8 cellular contexts compared by ENCODE assay signal in the genomic region with DNA sequence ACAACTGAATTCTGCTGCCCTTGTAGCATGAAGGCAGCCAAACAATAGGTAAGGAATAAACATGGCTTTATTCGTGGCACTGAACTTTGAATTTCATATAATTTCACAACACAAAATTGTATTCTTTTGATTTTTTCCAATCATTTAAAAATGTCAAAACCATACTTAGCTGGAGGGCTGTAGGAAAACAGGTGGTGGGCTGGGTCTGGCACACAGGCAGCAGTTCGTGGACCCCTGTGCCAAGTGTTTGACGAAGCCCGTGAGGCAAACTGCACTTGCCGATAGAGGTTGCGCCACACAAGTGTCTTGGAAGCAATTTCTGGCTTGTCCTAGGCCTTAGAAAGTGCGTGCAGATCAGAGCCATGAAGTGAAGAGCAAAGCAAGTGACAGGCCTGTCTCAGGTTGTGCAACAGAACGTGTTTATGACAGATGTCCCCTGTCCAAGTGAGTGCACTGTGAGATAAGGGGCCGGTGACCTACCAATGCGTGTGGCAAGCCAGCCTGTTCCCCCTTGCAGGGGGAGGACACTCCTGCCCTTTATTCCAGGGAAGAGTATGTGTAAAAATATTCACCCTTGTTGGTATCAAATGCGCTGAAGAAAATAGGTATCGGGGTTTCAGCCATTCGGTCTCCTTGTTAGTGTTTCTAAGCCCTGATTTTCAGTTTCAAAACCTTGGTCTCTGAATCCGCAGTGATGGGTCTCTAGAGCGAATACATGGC. TPM values are rescaled to one million over a fixed set of nuclear protein-coding genes. Genes with fewer than 3 reads are reported as not detected.
A peak's percentile ranks its signal among the peaks of the same experiment; 100 is the strongest.
DNase-seq lines count a peak whose midpoint lies in the region; ATAC-seq and TF ChIP-seq lines count a peak whose summit lies in the region.

No MANE protein-coding gene starts in this region.

- H3K79me1 ChIP-seq in neuronal stem cell (ENCODE audit: low read depth, low read length) = peaks cover 2% of the 10 kb centered on the region

- WGBS in neuronal stem cell (ENCODE audit: extremely low coverage in 2 of 2, insufficient read length in 2 of 2, insufficient replicate concordance in 1 of 2), 2 donors = no CpG with 5 or more reads among the region's 15 CpGs

- peaks cover 32% of the 10 kb centered on the region for H3K4me1 Mint-ChIP-seq in activated CD8-positive, alpha-beta T cell treated with anti-CD3 and anti-CD28 coated beads for 36 hours (ENCODE audit: low read depth)

- H3K4me3 Mint-ChIP-seq in activated CD8-positive, alpha-beta T cell treated with anti-CD3 and anti-CD28 coated beads for 36 hours = peak overlapping the region; percentile 82

- H2BK12ac ChIP-seq in neuronal stem cell (ENCODE audit: low read length) = no peak overlapping the region

- no peak overlapping the region for H3K14ac ChIP-seq in neuronal stem cell (ENCODE audit: low read length)

- no peak overlapping the region for H4K8ac ChIP-seq in neuronal stem cell (ENCODE audit: low read depth, low read length)

- H3K9ac ChIP-seq in neuronal stem cell (ENCODE audit: low read depth, low read length, poor library complexity) = no peak overlapping the region

- peak overlapping the region; percentile 99 for H3K4me2 ChIP-seq in neuronal stem cell (ENCODE audit: insufficient read depth, low read length, poor library complexity, severe bottlenecking)

- CTCF ChIA-PET in activated CD8-positive, alpha-beta T cell treated with anti-CD3 and anti-CD28 coated beads for 36 hours (lab: Charles Lee) = no interaction called here

- peak; percentile 78 to 88 for DNase-seq in AML-193 (lab: John Stamatoyannopoulos, UW)
- peak; percentile 78 for DNase-seq in KG1 (lab: John Stamatoyannopoulos, UW)
- no peak for DNase-seq in activated CD8-positive, alpha-beta T cell treated with anti-CD3 and anti-CD28 coated beads for 36 hours
- DNase-seq in foreskin fibroblast = peak in 1 of 2 donors; percentile 21
- DNase-seq in neuronal stem cell (ENCODE audit: low spot score) = no peak
- no peak for DNase-seq in stimulated activated CD4-positive, alpha-beta T cell treated with anti-CD3 and anti-CD28 coated beads, Interleukin-1b, Interleukin-23, amount 100 ng/mL, for 48 hours

- H4K91ac ChIP-seq in neuronal stem cell (ENCODE audit: low read depth, low read length, poor library complexity) = no peak overlapping the region

- H3K23ac ChIP-seq in neuronal stem cell (ENCODE audit: low read depth, low read length, poor library complexity) = no peak overlapping the region

- peak overlapping the region; percentile 66 for H3K27ac Mint-ChIP-seq in activated CD8-positive, alpha-beta T cell treated with anti-CD3 and anti-CD28 coated beads for 36 hours

- no peaks in the 10 kb centered on the region for H3K36me3 ChIP-seq in neuronal stem cell (replicated peaks in 1 of 2; ENCODE audit: control insufficient read depth in 2 of 2, insufficient read depth in 2 of 2, low read length in 2 of 2)

- peak overlapping the region; percentile 90 for H3K18ac ChIP-seq in neuronal stem cell (ENCODE audit: low read length)

- POLR2A ChIA-PET in activated CD8-positive, alpha-beta T cell treated with anti-CD3 and anti-CD28 coated beads for 36 hours (lab: Charles Lee) = no interaction called here

- no peak overlapping the region for H2BK120ac ChIP-seq in neuronal stem cell (ENCODE audit: low read depth, low read length)

- H2AK5ac ChIP-seq in neuronal stem cell (ENCODE audit: low read depth, low read length) = no peak overlapping the region

- H2AFZ ChIP-seq in neuronal stem cell (ENCODE audit: low read length) = peak overlapping the region; percentile 97

- H3K4me1 ChIP-seq in neuronal stem cell (ENCODE audit: control insufficient read depth in 2 of 2, insufficient read depth in 1 of 2, low read depth in 1 of 2, low read length in 2 of 2) = peaks cover 0 to 2% of the 10 kb centered on the region in 2 donors

- no peak overlapping the region for H3K27ac ChIP-seq in neuronal stem cell (replicated peaks; ENCODE audit: low read length)

- H3K36me3 Mint-ChIP-seq in activated CD8-positive, alpha-beta T cell treated with anti-CD3 and anti-CD28 coated beads for 36 hours (ENCODE audit: low read depth) = no peaks in the 10 kb centered on the region

- no peak overlapping the region for H2BK5ac ChIP-seq in neuronal stem cell (ENCODE audit: low read length)

- intact Hi-C loops in activated CD8-positive, alpha-beta T cell treated with anti-CD3 and anti-CD28 coated beads for 36 hours (cut with micrococcal nuclease) = no loop called here

- ATAC-seq in GM18909 (IDR thresholded peaks at IDR 0.05; ENCODE audit: poor library complexity, unreplicated experiment) (peak; percentile 12), GM19397 (IDR thresholded peaks at IDR 0.05; ENCODE audit: unreplicated experiment) (no peak)
- peak; percentile 7 for ATAC-seq in activated CD8-positive, alpha-beta T cell treated with anti-CD3 and anti-CD28 coated beads for 36 hours

- no peak for TF ChIP-seq CTCF in activated CD8-positive, alpha-beta T cell treated with anti-CD3 and anti-CD28 coated beads for 36 hours (IDR thresholded peaks at IDR 0.05)
- TF ChIP-seq CTCF in foreskin fibroblast (IDR thresholded peaks at IDR 0.05; ENCODE audit: low read depth, low read length) = no peak

- H3K27me3 Mint-ChIP-seq in activated CD8-positive, alpha-beta T cell treated with anti-CD3 and anti-CD28 coated beads for 36 hours = no peaks in the 10 kb centered on the region

- H3K9me3 Mint-ChIP-seq in activated CD8-positive, alpha-beta T cell treated with anti-CD3 and anti-CD28 coated beads for 36 hours = no peaks in the 10 kb centered on the region

- no peak overlapping the region for H3K4ac ChIP-seq in neuronal stem cell (ENCODE audit: low read length)

- no peak overlapping the region for H2BK15ac ChIP-seq in neuronal stem cell (ENCODE audit: low read length)

- H3K27me3 ChIP-seq in neuronal stem cell (ENCODE audit: control insufficient read depth in 3 of 3, insufficient read depth in 3 of 3, low read depth in 1 of 3, low read length in 3 of 3) = peaks cover 0 to 23% (median 22%) of the 10 kb centered on the region in 3 experiments

- peaks cover 0 to 4% of the 10 kb centered on the region in 2 donors for H3K9me3 ChIP-seq in neuronal stem cell (replicated peaks in 1 of 2; ENCODE audit: control insufficient read depth in 2 of 2, insufficient read depth in 1 of 2, low read depth in 1 of 2, low read length in 2 of 2)

- H3K4me3 ChIP-seq in foreskin fibroblast (ENCODE audit: low read depth in 1 of 2, low read length in 2 of 2) (peak overlapping the region; percentile 54 to 80), neuronal stem cell (ENCODE audit: low read length in 2 of 2) (peak overlapping the region; percentile 81 to 93)

RNA-seq across cellular contexts. Expression of gene CHPT1, which starts 0.8 kb away (rescaled TPM):
- 10 to 100 TPM; 15.2 to 15.8 TPM for total RNA-seq in activated CD8-positive, alpha-beta T cell treated with anti-CD3 and anti-CD28 coated beads for 36 hours
- polyA plus RNA-seq in neuronal stem cell (2013, experiment 1 of 2) = 6.2 TPM
- 6.3 TPM for polyA plus RNA-seq in neuronal stem cell (2013, experiment 2 of 2)

RNA-seq across cellular contexts. Expression of gene SYCP3, which starts 42.6 kb away (rescaled TPM):
- under 1 TPM; 0.09 to 0.36 TPM for total RNA-seq in activated CD8-positive, alpha-beta T cell treated with anti-CD3 and anti-CD28 coated beads for 36 hours
- 0.04 TPM for polyA plus RNA-seq in neuronal stem cell (2013, experiment 1 of 2)
- polyA plus RNA-seq in neuronal stem cell (2013, experiment 2 of 2) = not detected

Comparison
In these comparisons a context has a peak if more than half of its experiments do, and no peak if none do; other contexts are left out.
1. DNase-seq: peak in AML-193 (2 of 2) and KG1 (single experiment); none in activated CD8-positive, alpha-beta T cell treated with anti-CD3 and anti-CD28 coated beads for 36 hours (single experiment), neuronal stem cell (single experiment) and stimulated activated CD4-positive, alpha-beta T cell treated with anti-CD3 and anti-CD28 coated beads, Interleukin-1b, Interleukin-23, amount 100 ng/mL, for 48 hours (single experiment).